ENCODE assay signal across 9 cellular contexts in the genomic region with DNA sequence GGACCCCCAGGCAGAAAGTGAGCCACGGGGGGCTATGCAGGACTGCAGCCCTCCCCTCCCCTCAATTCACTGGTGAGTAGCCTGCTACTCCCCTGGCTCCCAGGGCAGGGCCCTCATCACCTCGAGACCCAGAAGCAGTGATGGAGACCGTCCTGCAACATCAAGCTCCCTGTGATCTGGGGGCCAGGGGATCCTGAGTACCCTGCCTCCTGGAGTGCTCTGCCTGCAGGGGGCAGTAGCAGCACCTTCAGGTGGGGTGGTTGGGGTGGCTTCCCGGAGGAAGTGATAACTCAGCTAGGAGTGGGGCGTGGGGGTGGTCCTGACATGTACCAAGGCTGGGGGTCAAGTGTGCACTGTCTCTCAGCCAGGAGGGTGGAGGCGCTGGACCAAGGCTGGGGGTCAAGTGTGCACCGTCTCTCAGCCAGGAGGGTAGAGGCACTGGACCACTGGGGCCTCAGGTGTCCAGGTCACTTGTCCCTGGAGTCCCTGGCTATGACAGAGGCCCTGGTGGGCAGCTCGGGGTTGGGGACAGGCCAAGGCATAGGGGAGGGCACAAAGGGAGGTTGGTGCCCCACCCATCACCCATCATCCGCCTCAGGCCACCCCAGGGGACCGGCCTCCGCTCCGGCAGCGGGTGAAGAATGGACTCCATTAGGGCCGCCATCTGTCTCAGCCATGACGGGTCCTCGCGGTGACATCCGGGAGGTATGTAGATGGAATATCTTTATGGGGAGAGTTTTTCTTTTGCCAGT. TPM values are rescaled to one million over a fixed set of nuclear protein-coding genes. Genes with fewer than 3 reads are reported as not detected.
DNase-seq lines count a peak whose midpoint lies in the region; ATAC-seq and TF ChIP-seq lines count a peak whose summit lies in the region.
"Had no signal": no experiment of that assay in that cellular context is flagged by ENCODE, and none has a peak within 500 bp of the region (broad histone marks: within the 10 kb centered on the region; RNA-seq: fewer than 3 reads in every experiment).

No MANE protein-coding gene starts in this region.

- no peaks in the 10 kb centered on the region for H3K9me3 ChIP-seq in Loucy (ENCODE audit: insufficient read depth, low read depth, low read length)
- H3K9me3 ChIP-seq in spleen: no peaks in the 10 kb centered on the region

- WGBS in spleen, 5 donors: 85 to 94% (median 88%) methylated on average over 15 to 18 of the region's 18 CpGs

- H3K4me2 ChIP-seq in Loucy (ENCODE audit: low read depth, low read length, poor library complexity, severe bottlenecking): no peak overlapping the region

- TF ChIP-seq CTCF in Loucy (conservative IDR thresholded peaks at IDR 0.05; ENCODE audit: low read length) (peak; percentile 72), cardiac fibroblast (IDR thresholded peaks at IDR 0.05; ENCODE audit: low read depth, low read length) (peak; percentile 34), spleen (IDR thresholded peaks at IDR 0.05 in 8 of 11, conservative IDR thresholded peaks at IDR 0.05 in 3 of 11) (peak in 7 of 11 experiments; percentile 5 to 49 (median 21))

- H3K27me3 ChIP-seq in Loucy (ENCODE audit: insufficient read depth, low read length, poor library complexity, severe bottlenecking) (no peaks in the 10 kb centered on the region), spleen (replicated peaks in 1 of 7) (no peaks in the 10 kb centered on the region)

- H3K4me1 ChIP-seq in Loucy (ENCODE audit: insufficient read depth, low read length, poor library complexity, severe bottlenecking) (peaks cover 10% of the 10 kb centered on the region), spleen (peaks cover 6 to 83% (median 44%) of the 10 kb centered on the region in 6 donors)

- peak; percentile 44 to 55 for DNase-seq in activated T-cell treated with anti-CD3 and anti-CD28 coated beads, Interleukin-2, amount 50 U/mL, for 48 hours
- DNase-seq in activated T-cell treated with anti-CD3 and anti-CD28 coated beads for 4 hours (no peak), cardiac fibroblast (ENCODE audit: low read depth in 2 of 2) (no peak), spleen (no peak), MV-4-11 (lab: John Stamatoyannopoulos, UW) (no peak)
- DNase-seq: KBM-7 had no signal

- no peak overlapping the region for H2AFZ ChIP-seq in Loucy (ENCODE audit: low read length)

- intact Hi-C loops in spleen (cut with DNase I; ENCODE audit: low total_unique reads): no loop called here

- H3K36me3 ChIP-seq in Loucy (ENCODE audit: insufficient read depth, low read length): no peaks in the 10 kb centered on the region
- H3K36me3 ChIP-seq in spleen: no peaks in the 10 kb centered on the region

- H3K27ac ChIP-seq in spleen: no peak overlapping the region

- H3K9ac ChIP-seq in Loucy (ENCODE audit: low read depth, low read length, poor library complexity, severe bottlenecking): no peak overlapping the region

- peaks cover 3% of the 10 kb centered on the region for H4K20me1 ChIP-seq in Loucy (ENCODE audit: insufficient read depth, low read length, poor library complexity, severe bottlenecking)

- H3K4me3 ChIP-seq in Loucy (ENCODE audit: low read length, poor library complexity, severe bottlenecking) (no peak overlapping the region), cardiac fibroblast (replicated peaks in 1 of 2; ENCODE audit: low read depth in 2 of 2, low read length in 2 of 2) (no peak overlapping the region), spleen (no peak overlapping the region)

- no peaks in the 10 kb centered on the region for H3K9me2 ChIP-seq in Loucy (replicated peaks; ENCODE audit: low read depth, low read length)

- no peak for TF ChIP-seq POLR2A in spleen (IDR thresholded peaks at IDR 0.05)

- H3K79me2 ChIP-seq in Loucy (ENCODE audit: insufficient read depth, low read length): peaks cover 48% of the 10 kb centered on the region; the same call in 1 of the 2 replicates

- H3F3A ChIP-seq in Loucy (ENCODE audit: low read depth): no peaks in the 10 kb centered on the region

- ATAC-seq in HG03442 (IDR thresholded peaks at IDR 0.05; ENCODE audit: unreplicated experiment) (no peak), HG02642 (IDR thresholded peaks at IDR 0.05; ENCODE audit: poor library complexity, unreplicated experiment) (no peak)

RNA-seq across cellular contexts. Expression of a gene that starts 9.4 kb away (rescaled TPM):
- total RNA-seq in spleen: 10 to 100 TPM in 2 of 7 donors, 1 to 10 TPM in 5; 4.5 to 11.8 (median 7.0) TPM
- polyA plus RNA-seq in spleen: 1 to 10 TPM; 1.5 to 6.5 (median 2.8) TPM

Comparison
In these comparisons a context has a peak if more than half of its experiments do, and no peak if none do; other contexts are left out.
1. DNase-seq: peak in activated T-cell treated with anti-CD3 and anti-CD28 coated beads, Interleukin-2, amount 50 U/mL, for 48 hours (2 of 2); none in activated T-cell treated with anti-CD3 and anti-CD28 coated beads for 4 hours (single experiment), cardiac fibroblast (0 of 2), spleen (single experiment) and MV-4-11 (single experiment).
2. CTCF ChIP-seq: peak in every context shown above with its lines; median percentile 72 in Loucy; 34 in cardiac fibroblast; 21 in spleen.